In the genomic region with DNA sequence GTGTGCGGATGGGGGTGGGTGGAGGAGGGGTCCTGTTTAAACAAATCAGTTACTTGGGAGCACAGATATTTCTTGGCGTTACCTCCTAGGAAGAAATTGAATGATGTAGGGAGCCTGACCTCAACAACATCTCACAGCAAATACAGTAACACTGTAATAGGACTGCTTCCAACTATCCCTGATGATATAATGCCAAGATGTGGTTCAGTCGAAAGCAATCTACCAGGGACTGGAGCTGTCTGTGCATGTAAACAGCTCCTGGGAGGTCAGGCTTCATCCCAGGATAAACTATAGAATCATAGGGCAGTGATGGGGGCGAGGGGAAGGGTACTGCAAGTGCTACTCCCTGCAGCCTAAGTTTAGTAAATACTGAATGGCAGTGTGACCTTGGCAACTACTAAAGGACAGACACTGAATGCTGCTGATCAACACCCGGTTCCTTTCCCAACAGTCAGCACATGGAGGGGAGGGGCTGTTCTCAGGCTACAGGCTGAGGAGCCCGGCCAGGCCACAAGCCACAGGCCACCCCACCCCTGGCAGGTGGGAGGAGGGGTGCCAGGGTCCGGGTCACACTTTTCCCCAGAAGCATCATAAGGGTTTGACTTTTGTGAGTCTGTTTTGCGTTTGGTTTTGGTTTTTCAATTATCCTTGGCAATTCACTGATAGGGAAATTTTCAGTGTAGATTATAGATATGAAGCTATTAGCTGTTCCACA, we compare ENCODE assay signal across 15 cellular contexts.
DNase-seq lines count a peak whose midpoint lies in the region; ATAC-seq and TF ChIP-seq lines count a peak whose summit lies in the region.
"Had no signal": no experiment of that assay in that cellular context is flagged by ENCODE, and none has a peak within 500 bp of the region (broad histone marks: within the 10 kb centered on the region; RNA-seq: fewer than 3 reads in every experiment).

No MANE protein-coding gene starts in this region.

- H3K4me2 ChIP-seq in neuronal stem cell (ENCODE audit: insufficient read depth, low read length, poor library complexity, severe bottlenecking) = no peak overlapping the region

- DNase-seq in HL-60 (ENCODE audit: low read depth in 1 of 2, low spot score in 1 of 2) (peak in 1 of 2 experiments; percentile 67), SK-N-DZ (ENCODE audit: low spot score) (peak; percentile 78), fibroblast of mammary gland (ENCODE audit: low read depth) (peak; percentile 34), neuronal stem cell (ENCODE audit: low spot score) (no peak), superior temporal gyrus (ENCODE audit: extremely low spot score) (no peak), germinal center (ENCODE audit: low spot score) (no peak)
- DNase-seq: activated gamma-delta T cell treated with Interleukin-2 at 50 U/mL for 16 hours, left lung, NCI-H2171, transverse colon had no signal

- no CpG with 5 or more reads among the region's 8 CpGs for WGBS in neuronal stem cell (ENCODE audit: extremely low coverage in 2 of 2, insufficient read length in 2 of 2, insufficient replicate concordance in 1 of 2), 2 donors

- TF ChIP-seq CTCF in HL-60 (IDR thresholded peaks at IDR 0.05; ENCODE audit: insufficient read depth, low read length) (no peak), fibroblast of mammary gland (conservative IDR thresholded peaks at IDR 0.05; ENCODE audit: control insufficient read depth, insufficient read depth, low read depth, low read length) (no peak)

- H3K23ac ChIP-seq in neuronal stem cell (ENCODE audit: low read depth, low read length, poor library complexity) = no peak overlapping the region

- H4K91ac ChIP-seq in neuronal stem cell (ENCODE audit: low read depth, low read length, poor library complexity) = no peak overlapping the region

- H3K4ac ChIP-seq in neuronal stem cell (ENCODE audit: low read length) = no peak overlapping the region

- no peaks in the 10 kb centered on the region for H3K27me3 ChIP-seq in HL-60 (ENCODE audit: insufficient read depth, poor library complexity, severe bottlenecking)
- no peaks in the 10 kb centered on the region for H3K27me3 ChIP-seq in neuronal stem cell (ENCODE audit: control insufficient read depth in 3 of 3, insufficient read depth in 3 of 3, low read depth in 1 of 3, low read length in 3 of 3)
- H3K27me3 ChIP-seq: left lung, transverse colon had no signal

- no peak overlapping the region for H3K18ac ChIP-seq in neuronal stem cell (ENCODE audit: low read length)

- no peak overlapping the region for H2BK12ac ChIP-seq in neuronal stem cell (ENCODE audit: low read length)

- H3K79me1 ChIP-seq in neuronal stem cell (ENCODE audit: low read depth, low read length) = no peaks in the 10 kb centered on the region

- no peak overlapping the region for H3K9ac ChIP-seq in neuronal stem cell (ENCODE audit: low read depth, low read length, poor library complexity)

- ATAC-seq in GM18511 (IDR thresholded peaks at IDR 0.05; ENCODE audit: unreplicated experiment) = no peak
- ATAC-seq: CD8-positive, alpha-beta T cell; GM12878; left lung had no signal

- H3K27ac ChIP-seq in HL-60 (replicated peaks) (peak overlapping the region; percentile 71; the same call in 1 of the 2 replicates), neuronal stem cell (replicated peaks; ENCODE audit: low read length) (no peak overlapping the region)
- H3K27ac ChIP-seq: left lung, SK-N-MC, transverse colon, VCaP had no signal

- peaks cover 0 to 2% of the 10 kb centered on the region in 2 donors for H3K4me1 ChIP-seq in neuronal stem cell (ENCODE audit: control insufficient read depth in 2 of 2, insufficient read depth in 1 of 2, low read depth in 1 of 2, low read length in 2 of 2)
- H3K4me1 ChIP-seq: left lung had no signal

- H4K8ac ChIP-seq in neuronal stem cell (ENCODE audit: low read depth, low read length) = no peak overlapping the region

- H3K36me3 ChIP-seq in neuronal stem cell (replicated peaks in 1 of 2; ENCODE audit: control insufficient read depth in 2 of 2, insufficient read depth in 2 of 2, low read length in 2 of 2) = no peaks in the 10 kb centered on the region
- H3K36me3 ChIP-seq: left lung, transverse colon had no signal

- H3K14ac ChIP-seq in neuronal stem cell (ENCODE audit: low read length) = no peak overlapping the region

- H3K4me3 ChIP-seq in HL-60 (replicated peaks; ENCODE audit: insufficient read depth, low read length) = no peak overlapping the region
- H3K4me3 ChIP-seq in fibroblast of mammary gland (ENCODE audit: control insufficient read depth, low read depth, low read length) = no peak overlapping the region
- H3K4me3 ChIP-seq in neuronal stem cell (ENCODE audit: low read length in 2 of 2) = no peak overlapping the region
- H3K4me3 ChIP-seq: GM12878, left lung, SK-N-MC, transverse colon had no signal

- H3K9me3 ChIP-seq in neuronal stem cell (replicated peaks in 1 of 2; ENCODE audit: control insufficient read depth in 2 of 2, insufficient read depth in 1 of 2, low read depth in 1 of 2, low read length in 2 of 2) = no peaks in the 10 kb centered on the region
- H3K9me3 ChIP-seq: left lung, transverse colon had no signal

- H2AFZ ChIP-seq in neuronal stem cell (ENCODE audit: low read length) = peak overlapping the region; percentile 42

- no peak overlapping the region for H2BK15ac ChIP-seq in neuronal stem cell (ENCODE audit: low read length)

- no peak overlapping the region for H2BK5ac ChIP-seq in neuronal stem cell (ENCODE audit: low read length)

- H2AK5ac ChIP-seq in neuronal stem cell (ENCODE audit: low read depth, low read length) = no peak overlapping the region

- H2BK120ac ChIP-seq in neuronal stem cell (ENCODE audit: low read depth, low read length) = no peak overlapping the region

Comparison
In these comparisons a context has a peak if more than half of its experiments do, and no peak if none do; other contexts are left out.
1. DNase-seq: peak in SK-N-DZ (single experiment) and fibroblast of mammary gland (single experiment); none in neuronal stem cell (single experiment), superior temporal gyrus (single experiment) and germinal center (single experiment).